ENCODE assay signal across 12 cellular contexts in the genomic region with DNA sequence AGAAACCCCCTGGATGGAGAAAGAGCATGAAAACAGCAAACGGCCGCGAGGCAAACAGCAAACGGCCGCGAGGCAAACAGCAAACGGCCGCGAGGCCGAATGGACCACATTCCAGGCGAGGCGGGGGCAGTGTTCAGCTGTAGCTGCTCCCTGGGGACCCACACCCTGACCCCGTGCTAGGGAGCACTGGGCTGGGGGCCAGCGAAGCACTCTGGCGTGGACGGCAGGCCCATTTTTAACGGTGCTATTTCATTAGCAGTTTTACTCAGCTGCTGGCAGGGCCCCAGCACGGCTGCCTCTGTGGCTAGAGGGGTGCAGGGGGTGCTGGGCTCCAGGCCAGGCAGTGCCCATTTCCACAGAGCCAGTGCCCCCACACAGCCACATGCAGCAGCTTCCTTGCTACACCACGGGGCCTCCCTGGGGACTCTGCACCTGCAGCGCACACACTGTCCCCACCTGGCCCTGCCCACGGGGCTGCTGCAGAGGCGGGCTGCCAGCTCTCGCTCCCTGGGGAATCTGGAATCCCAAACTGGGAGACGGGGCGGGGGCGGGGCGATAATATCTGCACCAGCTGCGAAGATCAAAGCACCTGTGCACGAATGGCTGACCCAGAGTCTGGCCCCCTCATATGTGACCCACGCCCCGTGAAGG. TPM values are rescaled to one million over a fixed set of nuclear protein-coding genes. Genes with fewer than 3 reads are reported as not detected.
DNase-seq lines count a peak whose midpoint lies in the region; FAIRE-seq and TF ChIP-seq lines count a peak whose summit lies in the region.
"Had no signal": no experiment of that assay in that cellular context is flagged by ENCODE, and none has a peak within 500 bp of the region (broad histone marks: within the 10 kb centered on the region; RNA-seq: fewer than 3 reads in every experiment).

No MANE protein-coding gene starts in this region.

- H3K4me3 ChIP-seq in fibroblast of villous mesenchyme (ENCODE audit: low read depth, low read length) (no peak overlapping the region), skeletal muscle satellite cell (ENCODE audit: low read length) (no peak overlapping the region)
- H3K4me3 ChIP-seq: lower lobe of right lung had no signal

- TF ChIP-seq POLR2A in H54 (IDR thresholded peaks at IDR 0.05; ENCODE audit: low read depth, low read length) = no peak

- peaks cover 44% of the 10 kb centered on the region for H3K4me1 ChIP-seq in skeletal muscle satellite cell (ENCODE audit: control insufficient read depth, insufficient read depth, low read length)

- peak; percentile 56 for DNase-seq in GM03348 (ENCODE audit: low spot score)
- DNase-seq in NCI-H69 (lab: John Stamatoyannopoulos, UW) = peak; percentile 77
- DNase-seq in fibroblast of villous mesenchyme (ENCODE audit: low read depth) = peak; percentile 55
- DNase-seq in HT-29 (ENCODE audit: low spot score) = no peak
- DNase-seq in NCI-H2196 (lab: John Stamatoyannopoulos, UW; ENCODE audit: unreplicated experiment) = no peak
- no peak for DNase-seq in activated CD4-positive, alpha-beta T cell treated with anti-CD3 and anti-CD28 coated beads, Interleukin-2, amount 50 U/mL, for 4 hours
- DNase-seq in H54 (ENCODE audit: insufficient read length, low spot score) = no peak
- DNase-seq: activated naive CD4-positive, alpha-beta T cell treated with Interleukin-2 at 50 U/mL for 16 hours; endodermal cell; lower lobe of right lung; NCI-H82 had no signal

- TF ChIP-seq CTCF in fibroblast of villous mesenchyme (IDR thresholded peaks at IDR 0.05; ENCODE audit: insufficient read depth, low read depth, low read length) = no peak

- H3K9me3 ChIP-seq in skeletal muscle satellite cell (replicated peaks; ENCODE audit: low read length) = peaks cover 5% of the 10 kb centered on the region
- H3K9me3 ChIP-seq: lower lobe of right lung had no signal

- H3K9ac ChIP-seq in skeletal muscle satellite cell (ENCODE audit: low read depth, low read length) = no peak overlapping the region

- no peak for FAIRE-seq in H54 (lab: Jason Lieb, UNC)

- H3K27me3 ChIP-seq in skeletal muscle satellite cell (ENCODE audit: control insufficient read depth, insufficient read depth, low read length) = peaks cover 41% of the 10 kb centered on the region

- H3K4me2 ChIP-seq in skeletal muscle satellite cell (ENCODE audit: low read length) = peak overlapping the region; percentile 63

- no peaks in the 10 kb centered on the region for H3K36me3 ChIP-seq in skeletal muscle satellite cell (ENCODE audit: insufficient read depth, low read length)
- H3K36me3 ChIP-seq: lower lobe of right lung had no signal

RNA-seq across cellular contexts. Expression of a gene that starts 35.6 kb away (rescaled TPM):
- 0.97 and 3.0 TPM in 2 replicates for total RNA-seq in fibroblast of villous mesenchyme
- 1.5 and 2.0 TPM in 2 replicates for total RNA-seq in skeletal muscle satellite cell (2012; rRNA removed)
- 78.8 and 83.4 TPM in 2 replicates for total RNA-seq in HT-29 (2014; rRNA removed; shearing (Covaris generic))

Comparison
In these comparisons a context has a peak if more than half of its experiments do, and no peak if none do; other contexts are left out.
1. DNase-seq: peak in GM03348 (single experiment), NCI-H69 (single experiment) and fibroblast of villous mesenchyme (single experiment); none in HT-29 (single experiment), NCI-H2196 (single experiment), activated CD4-positive, alpha-beta T cell treated with anti-CD3 and anti-CD28 coated beads, Interleukin-2, amount 50 U/mL, for 4 hours (0 of 2) and H54 (single experiment).
2. RNA of a gene that starts 35.6 kb away (total RNA-seq): 78.8 to 83.4 TPM in HT-29; 0.97 to 3.0 TPM in fibroblast of villous mesenchyme; every median in the first group is over 10 times any median in the second.